Comparison of ENCODE assay signal across 8 cellular contexts in the genomic region with DNA sequence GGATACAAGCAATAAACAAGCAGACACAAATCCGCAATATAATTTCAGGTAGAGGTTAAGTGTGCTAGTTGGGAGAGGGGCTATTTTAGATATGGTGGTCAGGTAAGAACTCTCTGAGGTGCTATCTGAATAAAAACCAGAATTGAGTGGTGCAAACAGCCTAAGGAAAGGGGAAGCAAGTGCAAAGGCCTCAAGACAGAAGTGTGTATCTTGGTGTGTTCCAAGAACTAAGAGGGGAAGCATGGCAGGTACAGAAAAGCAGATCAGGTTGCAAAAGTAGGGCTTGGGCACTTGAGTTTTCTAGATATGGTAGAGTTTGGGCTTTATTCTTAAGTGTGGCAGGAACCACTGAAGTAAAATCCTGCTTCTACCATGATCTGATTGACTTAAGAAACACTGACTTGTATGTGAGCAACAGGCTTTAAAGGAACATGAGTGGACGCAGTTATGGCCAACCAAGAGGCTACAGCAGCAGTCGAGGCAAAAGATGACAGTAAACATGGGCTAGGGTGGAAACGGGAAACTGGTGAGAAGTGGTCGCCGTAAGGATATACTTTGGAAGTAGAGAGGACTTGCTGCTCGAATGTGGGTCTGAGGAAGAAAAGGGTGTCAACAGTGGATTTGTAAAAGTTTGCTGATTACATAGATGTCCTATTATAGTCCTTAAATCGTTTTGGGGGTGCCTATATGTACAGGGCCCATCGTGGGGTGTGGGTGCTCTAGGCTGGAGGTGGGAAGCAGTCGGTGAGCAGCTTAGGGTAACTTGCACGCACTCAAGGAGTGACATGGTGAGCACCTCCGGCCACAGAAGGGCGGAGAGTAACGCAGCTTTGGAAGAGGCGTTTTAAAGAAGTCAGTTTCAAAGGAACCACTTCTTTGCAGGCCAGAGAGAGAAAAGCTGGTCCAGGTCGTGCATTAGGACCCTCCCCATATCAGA. TPM values are rescaled to one million over a fixed set of nuclear protein-coding genes. Genes with fewer than 3 reads are reported as not detected.
DNase-seq lines count a peak whose midpoint lies in the region; ATAC-seq and TF ChIP-seq lines count a peak whose summit lies in the region.

No MANE protein-coding gene starts in this region.

- intact Hi-C loops in PC-9 (cut with micrococcal nuclease; ENCODE audit: unreplicated experiment) (no loop called here), ascending aorta (cut with DNase I) (no loop called here), spleen (cut with DNase I; ENCODE audit: low total_unique reads) (no loop called here)

- H2AFZ ChIP-seq in PC-9 = peak overlapping the region; percentile 99

- peak overlapping the region; percentile 98 for H3K4me2 ChIP-seq in PC-9

- DNase-seq in AG04450 (ENCODE audit: low read depth, low spot score) (no peak), PC-9 (peak in 1 of 2 experiments; percentile 11), ascending aorta (ENCODE audit: low spot score in 2 of 2) (no peak), spleen (peak; percentile 81), GOT3 (lab: John Stamatoyannopoulos, UW) (no peak)

- H3K27ac ChIP-seq in AG04450 (ENCODE audit: low read depth, low read length) = peak overlapping the region; percentile 68
- peak overlapping the region; percentile 41; the same call in 1 of the 2 replicates for H3K27ac ChIP-seq in PC-9
- H3K27ac ChIP-seq in ascending aorta = peak overlapping the region; percentile 65 to 67
- peak overlapping the region; percentile 69 to 90 (median 86) for H3K27ac ChIP-seq in spleen

- H3K36me3 ChIP-seq in PC-9 (ENCODE audit: low read depth) (peaks cover 21% of the 10 kb centered on the region), ascending aorta (peaks cover 5 to 11% of the 10 kb centered on the region in 2 donors), iPS-15b (ENCODE audit: control insufficient read depth, insufficient read depth, low read length) (peaks cover 9% of the 10 kb centered on the region), spleen (peaks cover 0 to 31% (median 21%) of the 10 kb centered on the region in 6 donors)

- peaks cover 35% of the 10 kb centered on the region for H3K79me2 ChIP-seq in PC-9 (ENCODE audit: low read depth)

- peaks cover 21% of the 10 kb centered on the region for H3K4me1 ChIP-seq in PC-9 (replicated peaks; ENCODE audit: insufficient read depth)
- H3K4me1 ChIP-seq in ascending aorta = peaks cover 6 to 14% of the 10 kb centered on the region in 2 donors
- peaks cover 7% of the 10 kb centered on the region for H3K4me1 ChIP-seq in iPS-15b (ENCODE audit: control insufficient read depth, insufficient read depth, low read length)
- peaks cover 15 to 54% (median 33%) of the 10 kb centered on the region in 6 donors for H3K4me1 ChIP-seq in spleen

- no peaks in the 10 kb centered on the region for H4K20me1 ChIP-seq in PC-9 (ENCODE audit: insufficient read depth)

- peak; percentile 54 for ATAC-seq in GM18867 (IDR thresholded peaks at IDR 0.05; ENCODE audit: unreplicated experiment)
- peak; percentile 67 for ATAC-seq in HG03025 (IDR thresholded peaks at IDR 0.05; ENCODE audit: low FRiP score, unreplicated experiment)

- no peak for TF ChIP-seq POLR2A in spleen (IDR thresholded peaks at IDR 0.05)

- POLR2A ChIA-PET in AG04450 (lab: Yijun Ruan, JAX) = interaction anchor here (0.6 to 1.8 kb wide), 3 partner anchors 15 to 1260 kb away, joined by 5 to 21 read pairs (median 5); no protein-coding TSS in a partner anchor
- POLR2A ChIA-PET in PC-9 (lab: Charles Lee; ENCODE audit: unreplicated experiment) = interaction anchor here (0.6 kb wide), 1 partner anchor 20 kb away, joined by 3 read pairs; no protein-coding TSS in a partner anchor

- CTCF ChIA-PET in AG04450 (lab: Charles Lee) (no interaction called here), PC-9 (lab: Charles Lee) (no interaction called here)

- H3F3A ChIP-seq in PC-9 (ENCODE audit: insufficient read depth, low read depth) = peaks cover 8% of the 10 kb centered on the region

- TSS peak; percentile 66 for BruUV-seq in PC-9 (replicated peaks; lab: Mats Ljungman, UMichigan)

- H3K27me3 ChIP-seq in AG04450 (ENCODE audit: control insufficient read depth, insufficient read depth, low read length) (no peaks in the 10 kb centered on the region), PC-9 (ENCODE audit: insufficient read depth, low read depth) (no peaks in the 10 kb centered on the region), ascending aorta (no peaks in the 10 kb centered on the region), iPS-15b (ENCODE audit: control insufficient read depth, insufficient read depth, low read length) (peaks cover 2% of the 10 kb centered on the region), spleen (replicated peaks in 1 of 7) (no peaks in the 10 kb centered on the region)

- H3K4me3 ChIP-seq in AG04450 (ENCODE audit: low read depth, low read length) = peak overlapping the region; percentile 74
- H3K4me3 ChIP-seq in PC-9 = peak overlapping the region; percentile 84
- H3K4me3 ChIP-seq in ascending aorta = peak overlapping the region; percentile 91 to 95
- H3K4me3 ChIP-seq in iPS-15b (ENCODE audit: low read depth, low read length) = peak overlapping the region; percentile 99
- H3K4me3 ChIP-seq in spleen = peak overlapping the region; percentile 62 to 89 (median 79)

- TF ChIP-seq CTCF in AG04450 (IDR thresholded peaks at IDR 0.05; ENCODE audit: low read depth, low read length) (no peak), PC-9 (conservative IDR thresholded peaks at IDR 0.05) (no peak), ascending aorta (IDR thresholded peaks at IDR 0.05) (no peak), spleen (IDR thresholded peaks at IDR 0.05 in 8 of 11, conservative IDR thresholded peaks at IDR 0.05 in 3 of 11) (no peak)

- WGBS in spleen, 5 donors = 7 to 9% (median 8%) methylated on average over 16 of the region's 16 CpGs

- H3K9me3 ChIP-seq in AG04450 (ENCODE audit: control insufficient read depth, insufficient read depth, low read length) = no peaks in the 10 kb centered on the region
- H3K9me3 ChIP-seq in PC-9 (ENCODE audit: insufficient read depth, low read depth) = no peaks in the 10 kb centered on the region
- H3K9me3 ChIP-seq in ascending aorta = no peaks in the 10 kb centered on the region
- H3K9me3 ChIP-seq in iPS-15b (ENCODE audit: control insufficient read depth, insufficient read depth, low read length) = no peaks in the 10 kb centered on the region
- no peaks in the 10 kb centered on the region for H3K9me3 ChIP-seq in spleen

- H3K9me2 ChIP-seq in PC-9 (ENCODE audit: insufficient read depth) = no peaks in the 10 kb centered on the region

- H3K9ac ChIP-seq in iPS-15b (ENCODE audit: low read depth, low read length) = peak overlapping the region; percentile 99

RNA-seq across cellular contexts. Expression of gene TGDS, which starts 0.7 kb away (rescaled TPM):
- 14.7 and 21.7 TPM in 2 replicates for polyA plus RNA-seq in AG04450 (2011; rRNA removed)
- 8.0 and 8.4 TPM in 2 replicates for polyA minus RNA-seq in AG04450 (2011; rRNA and poly(A)+ RNA removed)
- total RNA-seq in PC-9 (2021) = 6.2 and 7.0 TPM in 2 replicates
- total RNA-seq in ascending aorta = 22.6 TPM
- 10 to 100 TPM in 6 of 7 donors, 1 to 10 TPM in 1; 9.7 to 16.3 (median 11.5) TPM for total RNA-seq in spleen
- 10 to 100 TPM in 2 of 3 donors, 1 to 10 TPM in 1; 9.6 to 12.5 (median 11.9) TPM for polyA plus RNA-seq in spleen

RNA-seq across cellular contexts. Expression of gene GPR180, which starts 6.4 kb away (rescaled TPM):
- polyA plus RNA-seq in AG04450 (2011; rRNA removed) = 5.8 and 8.6 TPM in 2 replicates
- polyA minus RNA-seq in AG04450 (2011; rRNA and poly(A)+ RNA removed) = 5.7 and 10.8 TPM in 2 replicates
- total RNA-seq in PC-9 (2021) = 2.6 and 4.0 TPM in 2 replicates
- total RNA-seq in ascending aorta = 2.3 TPM
- total RNA-seq in spleen = 1 to 10 TPM; 3.3 to 8.6 (median 4.3) TPM
- 1 to 10 TPM; 1.2 to 1.9 (median 1.2) TPM for polyA plus RNA-seq in spleen
